Comparison of ENCODE assay signal across 21 cellular contexts in genomic region chr16:85259115-85259830, GRCh38.
"Had no signal": no experiment of that assay in that cellular context is flagged by ENCODE, and none has a peak within 500 bp of the region (broad histone marks: within the 10 kb centered on the region; RNA-seq: fewer than 3 reads in every experiment).

No MANE protein-coding gene starts in this region.

- H3K4me3 Mint-ChIP-seq: activated CD4-positive, alpha-beta T cell treated with anti-CD3 and anti-CD28 coated beads, Interleukin-2, amount 10 ng/mL, durations not matched to agents 7 days and 5 days; naive thymus-derived CD8-positive, alpha-beta T cell; T-helper 17 cell had no signal

- DNase-seq: activated CD4-positive, alpha-beta T cell treated with anti-CD3 and anti-CD28 coated beads, Interleukin-2, amount 10 ng/mL, durations not matched to agents 7 days and 5 days; activated CD4-positive, CD25-positive, alpha-beta regulatory T cell; activated CD8-positive, alpha-beta memory T cell treated with anti-CD3 and anti-CD28 coated beads for 24 hours; activated naive CD4-positive, alpha-beta T cell treated with anti-CD3 and anti-CD28 coated beads, Interleukin-2, amount 50 U/mL, for 16 hours; colonic mucosa; effector CD4-positive, alpha-beta T cell; hippocampal formation; kidney glomerular epithelial cell; midbrain; occipital lobe; spleen; stimulated activated CD4-positive, alpha-beta T cell treated with anti-CD3 and anti-CD28 coated beads, Interleukin-1b, Interleukin-23, amount 100 ng/mL, for 48 hours; stimulated activated naive CD4-positive, alpha-beta T cell treated with Interleukin-2 at 50 U/mL for 16 hours; T-helper 17 cell; testis had no signal

- H3K4me1 ChIP-seq: colonic mucosa, gastroesophageal sphincter, prostate gland, testis had no signal

- H3K27me3 ChIP-seq: adrenal gland, colonic mucosa, gastroesophageal sphincter, testis had no signal

- H3K9me3 Mint-ChIP-seq: activated CD4-positive, alpha-beta T cell treated with anti-CD3 and anti-CD28 coated beads, Interleukin-2, amount 10 ng/mL, durations not matched to agents 7 days and 5 days; activated T-helper 2 cell treated with anti-CD3 and anti-CD28 coated beads, Interferon-gamma antibody, Interleukin-2, Interleukin-4, amounts not matched to agents 10 μg/mL and 5 μg/mL and 100 μg/mL, durations not matched to agents 14 hours and 24 hours and 36 hours; naive thymus-derived CD8-positive, alpha-beta T cell had no signal

- H3K36me3 ChIP-seq: adrenal gland, colonic mucosa, gastroesophageal sphincter, prostate gland, spleen had no signal

- H3K9me3 ChIP-seq: adrenal gland, colonic mucosa, gastroesophageal sphincter, prostate gland, spleen, testis had no signal

- H3K27ac Mint-ChIP-seq: activated CD4-positive, alpha-beta T cell treated with anti-CD3 and anti-CD28 coated beads, Interleukin-2, amount 10 ng/mL, durations not matched to agents 7 days and 5 days; activated T-helper 2 cell treated with anti-CD3 and anti-CD28 coated beads, Interferon-gamma antibody, Interleukin-2, Interleukin-4, amounts not matched to agents 10 μg/mL and 5 μg/mL and 100 μg/mL, durations not matched to agents 14 hours and 24 hours and 36 hours; naive thymus-derived CD8-positive, alpha-beta T cell; T-helper 17 cell had no signal

- ATAC-seq: gastroesophageal sphincter, sciatic nerve, T-helper 17 cell had no signal

- H3K4me1 Mint-ChIP-seq: activated CD4-positive, alpha-beta T cell treated with anti-CD3 and anti-CD28 coated beads, Interleukin-2, amount 10 ng/mL, durations not matched to agents 7 days and 5 days had no signal

- H3K36me3 Mint-ChIP-seq: naive thymus-derived CD8-positive, alpha-beta T cell had no signal

- H3K4me3 ChIP-seq: adrenal gland, colonic mucosa, gastroesophageal sphincter, prostate gland, spleen, testis had no signal

- H3K27ac ChIP-seq: adrenal gland, colonic mucosa, gastroesophageal sphincter, prostate gland, spleen, testis had no signal
